Comparison of ENCODE assay signal across 15 cellular contexts in genomic region chr2:7020939-7021470, GRCh38.
A peak's percentile ranks its signal among the peaks of the same experiment; 100 is the strongest.
DNase-seq lines count a peak whose midpoint lies in the region; ATAC-seq, FAIRE-seq and TF ChIP-seq lines count a peak whose summit lies in the region.
"Had no signal": no experiment of that assay in that cellular context is flagged by ENCODE, and none has a peak within 500 bp of the region (broad histone marks: within the 10 kb centered on the region; RNA-seq: fewer than 3 reads in every experiment).

No MANE protein-coding gene starts in this region.

- H3K9ac ChIP-seq in kidney (ENCODE audit: low read length in 2 of 2), result no peak overlapping the region

- no peak overlapping the region for H3K4me3 Mint-ChIP-seq in CD8-positive, alpha-beta T cell
- H3K4me3 Mint-ChIP-seq in T-helper 17 cell, result peak overlapping the region; percentile 31
- no peak overlapping the region for H3K4me3 Mint-ChIP-seq in effector memory CD8-positive, alpha-beta T cell

- peaks cover 87% of the 10 kb centered on the region for H3K36me3 Mint-ChIP-seq in CD8-positive, alpha-beta T cell
- peaks cover 4% of the 10 kb centered on the region for H3K36me3 Mint-ChIP-seq in T-helper 17 cell (ENCODE audit: low read depth)
- H3K36me3 Mint-ChIP-seq in effector memory CD8-positive, alpha-beta T cell (ENCODE audit: insufficient read depth), result peaks cover 33% of the 10 kb centered on the region

- FAIRE-seq in kidney (lab: Jason Lieb, UNC), result no peak
- FAIRE-seq: H54 had no signal

- no peak overlapping the region for H3K4me3 ChIP-seq in CD8-positive, alpha-beta T cell (ENCODE audit: low read depth, low read length)
- H3K4me3 ChIP-seq in kidney (ENCODE audit: low read length in 2 of 2) (no peak overlapping the region), spleen (no peak overlapping the region), tibial artery (no peak overlapping the region)
- H3K4me3 ChIP-seq: MG63 had no signal

- H3K27me3 ChIP-seq in CD8-positive, alpha-beta T cell (ENCODE audit: insufficient read depth, low read length), result no peaks in the 10 kb centered on the region
- no peaks in the 10 kb centered on the region for H3K27me3 ChIP-seq in spleen (replicated peaks in 1 of 7)
- H3K27me3 ChIP-seq in tibial artery, result no peaks in the 10 kb centered on the region
- H3K27me3 ChIP-seq: BE2C, MG63 had no signal

- no peak for TF ChIP-seq CTCF in CD8-positive, alpha-beta T cell (IDR thresholded peaks at IDR 0.05)
- no peak for TF ChIP-seq CTCF in kidney (IDR thresholded peaks at IDR 0.05; ENCODE audit: borderline replicate concordance, extremely low read depth, insufficient read depth)
- no peak for TF ChIP-seq CTCF in spleen (IDR thresholded peaks at IDR 0.05 in 8 of 11, conservative IDR thresholded peaks at IDR 0.05 in 3 of 11)
- TF ChIP-seq CTCF in tibial artery (IDR thresholded peaks at IDR 0.05), result no peak

- H3K27me3 Mint-ChIP-seq in CD8-positive, alpha-beta T cell (ENCODE audit: low read depth), result no peaks in the 10 kb centered on the region
- H3K27me3 Mint-ChIP-seq in T-helper 17 cell, result no peaks in the 10 kb centered on the region
- no peaks in the 10 kb centered on the region for H3K27me3 Mint-ChIP-seq in effector memory CD8-positive, alpha-beta T cell

- H3K9me3 ChIP-seq in CD8-positive, alpha-beta T cell (ENCODE audit: low read length), result no peaks in the 10 kb centered on the region
- H3K9me3 ChIP-seq in T-helper 17 cell (ENCODE audit: control insufficient read depth, low read length, poor library complexity, severe bottlenecking), result no peaks in the 10 kb centered on the region
- H3K9me3 ChIP-seq in kidney (ENCODE audit: control insufficient read depth in 1 of 2, low read length in 2 of 2), result no peaks in the 10 kb centered on the region
- no peaks in the 10 kb centered on the region for H3K9me3 ChIP-seq in spleen
- no peaks in the 10 kb centered on the region for H3K9me3 ChIP-seq in tibial artery
- H3K9me3 ChIP-seq: BE2C, MG63 had no signal

- no peak for DNase-seq in CD8-positive, alpha-beta T cell
- DNase-seq in T-helper 17 cell (no peak), kidney (peak; percentile 57), spleen (no peak), tibial artery (no peak)
- DNase-seq in effector memory CD8-positive, alpha-beta T cell, result no peak
- DNase-seq: BE2C, DMS153, EL, MG63, NCI-H1694 treated with DMSO at 0.1 percent for 48 hours, NCI-H774 had no signal

- CTCF ChIA-PET in CD8-positive, alpha-beta T cell (lab: Charles Lee), result interaction anchor here (2.2 to 2.9 kb wide), 2 partner anchors 11 to 23 kb away, joined by 8 to 12 read pairs; no protein-coding TSS in a partner anchor

- peaks cover 51% of the 10 kb centered on the region for H3K36me3 ChIP-seq in CD8-positive, alpha-beta T cell (ENCODE audit: insufficient read depth, low read length)
- H3K36me3 ChIP-seq in kidney (ENCODE audit: control insufficient read depth in 1 of 2, insufficient read depth in 2 of 2, low read length in 2 of 2), result peaks cover 0 to 8% of the 10 kb centered on the region in 2 donors
- peaks cover 3 to 95% (median 27%) of the 10 kb centered on the region in 6 donors for H3K36me3 ChIP-seq in spleen
- peaks cover 0 to 32% (median 0%) of the 10 kb centered on the region in 3 donors for H3K36me3 ChIP-seq in tibial artery
- H3K36me3 ChIP-seq: MG63 had no signal

- intact Hi-C loops in CD8-positive, alpha-beta T cell (cut with DNase I, micrococcal nuclease), result no loop called here
- intact Hi-C loops in kidney (cut with DNase I), result no loop called here
- intact Hi-C loops in spleen (cut with DNase I; ENCODE audit: low total_unique reads), result no loop called here
- intact Hi-C loops in tibial artery (cut with DNase I; ENCODE audit: low total_unique reads), result no loop called here

- H3K27ac Mint-ChIP-seq in CD8-positive, alpha-beta T cell, result peak overlapping the region; percentile 71
- H3K27ac Mint-ChIP-seq in T-helper 17 cell, result no peak overlapping the region
- peak overlapping the region in 1 of 2 donors; percentile 30 for H3K27ac Mint-ChIP-seq in effector memory CD8-positive, alpha-beta T cell

- H3K27ac ChIP-seq in CD8-positive, alpha-beta T cell (ENCODE audit: low read depth, low read length), result no peak overlapping the region
- no peak overlapping the region for H3K27ac ChIP-seq in kidney (ENCODE audit: low read depth in 2 of 2, low read length in 2 of 2)
- H3K27ac ChIP-seq in spleen, result peak overlapping the region in 6 of 8 donors; percentile 37 to 90 (median 59)
- no peak overlapping the region for H3K27ac ChIP-seq in tibial artery

- no peak for ATAC-seq in CD8-positive, alpha-beta T cell
- ATAC-seq in T-helper 17 cell, result no peak
- no peak for ATAC-seq in HG03097 (IDR thresholded peaks at IDR 0.05; ENCODE audit: low FRiP score, unreplicated experiment)
- ATAC-seq in effector memory CD8-positive, alpha-beta T cell (replicated peaks), result no peak
- ATAC-seq: Right ventricle myocardium inferior had no signal

- H3K4me1 Mint-ChIP-seq in CD8-positive, alpha-beta T cell (ENCODE audit: low read depth), result no peaks in the 10 kb centered on the region
- H3K4me1 Mint-ChIP-seq in T-helper 17 cell, result peaks cover 4% of the 10 kb centered on the region
- H3K4me1 Mint-ChIP-seq in effector memory CD8-positive, alpha-beta T cell (ENCODE audit: low read depth in 2 of 2), result peaks cover 0 to 5% of the 10 kb centered on the region in 2 donors

- H3K9me3 Mint-ChIP-seq in CD8-positive, alpha-beta T cell, result no peaks in the 10 kb centered on the region
- H3K9me3 Mint-ChIP-seq in effector memory CD8-positive, alpha-beta T cell, result no peaks in the 10 kb centered on the region

- H3K4me1 ChIP-seq in CD8-positive, alpha-beta T cell (ENCODE audit: insufficient read depth, low read length), result no peaks in the 10 kb centered on the region
- peaks cover 4 to 25% of the 10 kb centered on the region in 2 donors for H3K4me1 ChIP-seq in kidney (ENCODE audit: control insufficient read depth in 1 of 2, insufficient read depth in 1 of 2, low read depth in 1 of 2, low read length in 2 of 2)
- peaks cover 29 to 97% (median 64%) of the 10 kb centered on the region in 6 donors for H3K4me1 ChIP-seq in spleen
- peaks cover 0 to 5% (median 0%) of the 10 kb centered on the region in 4 donors for H3K4me1 ChIP-seq in tibial artery

- no peak for TF ChIP-seq POLR2A in spleen (IDR thresholded peaks at IDR 0.05)

- 63 to 85% (median 77%) methylated on average over 11 of the region's 11 CpGs for WGBS in spleen, 5 donors

- POLR2A ChIA-PET in CD8-positive, alpha-beta T cell (lab: Charles Lee), result interaction anchor here (0.6 to 1.0 kb wide), 2 partner anchors 20 to 38 kb away, joined by 3 read pairs; no protein-coding TSS in a partner anchor

Comparison
In these comparisons a context has a peak if more than half of its experiments do, and no peak if none do; other contexts are left out.
1. H3K27ac ChIP-seq: peak in spleen (6 of 8); none in CD8-positive, alpha-beta T cell (single experiment), kidney (0 of 2) and tibial artery (0 of 2).